18 cellular contexts compared by ENCODE assay signal in the genomic region with DNA sequence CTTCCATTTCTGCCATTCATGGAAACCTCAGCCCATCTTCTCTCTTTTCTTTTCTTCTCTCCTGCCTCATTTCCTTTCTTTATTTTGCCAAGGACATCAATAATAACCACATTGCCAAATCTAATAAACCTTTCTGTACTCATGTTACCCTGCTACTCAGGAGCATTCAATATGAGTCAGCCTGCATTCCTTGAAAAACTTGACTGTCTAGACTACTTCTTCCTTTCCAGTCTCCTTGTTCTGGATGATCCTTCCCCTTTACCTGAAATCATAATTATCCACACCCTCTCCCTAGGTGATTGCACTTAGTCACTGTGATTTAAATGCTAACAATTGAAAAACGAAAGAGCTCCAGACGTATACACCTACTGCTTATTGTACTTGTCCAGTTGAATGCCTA.
A peak's percentile ranks its signal among the peaks of the same experiment; 100 is the strongest.
DNase-seq lines count a peak whose midpoint lies in the region; ATAC-seq and TF ChIP-seq lines count a peak whose summit lies in the region.
"Had no signal": no experiment of that assay in that cellular context is flagged by ENCODE, and none has a peak within 500 bp of the region (broad histone marks: within the 10 kb centered on the region; RNA-seq: fewer than 3 reads in every experiment).

No MANE protein-coding gene starts in this region.

- TF ChIP-seq CTCF in PC-3 (conservative IDR thresholded peaks at IDR 0.05; ENCODE audit: low read depth, low read length), result no peak
- TF ChIP-seq CTCF in smooth muscle cell (IDR thresholded peaks at IDR 0.05; ENCODE audit: borderline replicate concordance, insufficient read depth, poor library complexity, severe bottlenecking), result no peak

- no peaks in the 10 kb centered on the region for H3K36me3 ChIP-seq in PC-3 (ENCODE audit: low read depth, low read length)
- H3K36me3 ChIP-seq in smooth muscle cell (ENCODE audit: low read depth), result no peaks in the 10 kb centered on the region

- POLR2A ChIA-PET in PC-3 (lab: Charles Lee; ENCODE audit: unreplicated experiment), result no interaction called here

- H3K9me3 ChIP-seq in PC-3 (ENCODE audit: low read length) (no peaks in the 10 kb centered on the region), smooth muscle cell (replicated peaks; ENCODE audit: low read depth) (peaks cover 4% of the 10 kb centered on the region), right cardiac atrium (ENCODE audit: control insufficient read depth, low read length) (no peaks in the 10 kb centered on the region)

- no peaks in the 10 kb centered on the region for H3K9me3 Mint-ChIP-seq in stimulated activated naive CD8-positive, alpha-beta T cell treated with anti-CD3 and anti-CD28 coated beads, Interleukin-15, amount 100 ng/mL, for 72 hours
- H3K9me3 Mint-ChIP-seq: CD4-positive, alpha-beta T cell had no signal

- no peak overlapping the region for H3K27ac ChIP-seq in PC-3 (ENCODE audit: low read length)
- H3K27ac ChIP-seq in smooth muscle cell (ENCODE audit: low read depth), result peak overlapping the region; percentile 66
- no peak overlapping the region for H3K27ac ChIP-seq in right cardiac atrium (ENCODE audit: low read length)

- H3K4me1 Mint-ChIP-seq in stimulated activated naive CD8-positive, alpha-beta T cell treated with anti-CD3 and anti-CD28 coated beads, Interleukin-15, amount 100 ng/mL, for 72 hours, result no peaks in the 10 kb centered on the region
- H3K4me1 Mint-ChIP-seq: B cell had no signal

- H4K20me1 ChIP-seq in PC-3 (ENCODE audit: low read length) (no peaks in the 10 kb centered on the region), smooth muscle cell (ENCODE audit: low read depth) (no peaks in the 10 kb centered on the region)

- WGBS in smooth muscle cell (ENCODE audit: low lambda C conversion rate), result 70% methylated on average over 2 of the region's 2 CpGs
- WGBS in right cardiac atrium, result 77% methylated on average over 2 of the region's 2 CpGs

- H3K9ac ChIP-seq in PC-3 (ENCODE audit: low read length) (no peak overlapping the region), smooth muscle cell (ENCODE audit: low read depth) (no peak overlapping the region)
- H3K9ac ChIP-seq: SK-N-SH had no signal

- ATAC-seq in PC-3 (peak; percentile 91), right cardiac atrium (no peak)
- no peak for ATAC-seq in stimulated activated naive CD8-positive, alpha-beta T cell treated with anti-CD3 and anti-CD28 coated beads, Interleukin-15, amount 100 ng/mL, for 72 hours

- H3F3A ChIP-seq in PC-3 (ENCODE audit: low read length, unreplicated experiment) (no peaks in the 10 kb centered on the region), smooth muscle cell (ENCODE audit: low read depth) (no peaks in the 10 kb centered on the region)

- no peaks in the 10 kb centered on the region for H3K27me3 Mint-ChIP-seq in stimulated activated naive CD8-positive, alpha-beta T cell treated with anti-CD3 and anti-CD28 coated beads, Interleukin-15, amount 100 ng/mL, for 72 hours
- H3K27me3 Mint-ChIP-seq: B cell; CD4-positive, alpha-beta T cell had no signal

- H3K4me2 ChIP-seq in PC-3 (ENCODE audit: low read length) (peak overlapping the region; percentile 44), smooth muscle cell (no peak overlapping the region)
- H3K4me2 ChIP-seq: SK-N-SH had no signal

- no peak overlapping the region for H3K27ac Mint-ChIP-seq in stimulated activated naive CD8-positive, alpha-beta T cell treated with anti-CD3 and anti-CD28 coated beads, Interleukin-15, amount 100 ng/mL, for 72 hours
- H3K27ac Mint-ChIP-seq: B cell; CD4-positive, alpha-beta T cell had no signal

- DNase-seq in HT1080 (ENCODE audit: low read depth) (peak; percentile 36), PC-3 (peak; percentile 73), glomerular visceral epithelial cell (ENCODE audit: extremely low spot score) (peak; percentile 15), smooth muscle cell (lab: John Stamatoyannopoulos, UW; ENCODE audit: unreplicated experiment) (no peak), right cardiac atrium (no peak), putamen (ENCODE audit: low spot score) (no peak)
- DNase-seq in stimulated activated naive CD8-positive, alpha-beta T cell treated with anti-CD3 and anti-CD28 coated beads, Interleukin-15, amount 100 ng/mL, for 72 hours, result no peak
- DNase-seq: ACHN; CD4-positive, alpha-beta T cell; DND-41; GF-D8; Karpas-422; NCI-H1417 treated with DMSO at 0.1 percent for 48 hours; NCI-H2029; NCI-H526 treated with DMSO at 0.1 percent for 48 hours; Right ventricle myocardium superior; SK-N-SH had no signal

- no peak overlapping the region for H2AFZ ChIP-seq in PC-3 (ENCODE audit: low read length)
- no peak overlapping the region for H2AFZ ChIP-seq in smooth muscle cell (ENCODE audit: low read depth)

- no peaks in the 10 kb centered on the region for H3K79me2 ChIP-seq in PC-3 (ENCODE audit: low read length)
- H3K79me2 ChIP-seq in smooth muscle cell (ENCODE audit: low read depth), result no peaks in the 10 kb centered on the region

- intact Hi-C loops in PC-3 (cut with micrococcal nuclease), result no loop called here
- intact Hi-C loops in right cardiac atrium (cut with DNase I), result no loop called here

- peak overlapping the region; percentile 23; the same call in 1 of the 2 replicates for H3K4me3 ChIP-seq in PC-3 (ENCODE audit: low read length)
- no peak overlapping the region for H3K4me3 ChIP-seq in smooth muscle cell
- H3K4me3 ChIP-seq in right cardiac atrium (ENCODE audit: low read length), result no peak overlapping the region

- peaks cover 14% of the 10 kb centered on the region for H3K4me1 ChIP-seq in PC-3 (ENCODE audit: insufficient read depth, low read length)
- H3K4me1 ChIP-seq in smooth muscle cell (ENCODE audit: low read depth), result no peaks in the 10 kb centered on the region
- no peaks in the 10 kb centered on the region for H3K4me1 ChIP-seq in right cardiac atrium (ENCODE audit: control insufficient read depth, insufficient read depth, low read length)

- BruUV-seq in PC-3 (replicated peaks; lab: Mats Ljungman, UMichigan), result no TSS peak

- H3K4me3 Mint-ChIP-seq in stimulated activated naive CD8-positive, alpha-beta T cell treated with anti-CD3 and anti-CD28 coated beads, Interleukin-15, amount 100 ng/mL, for 72 hours, result no peak overlapping the region
- H3K4me3 Mint-ChIP-seq: B cell; CD4-positive, alpha-beta T cell had no signal

- H3K27me3 ChIP-seq in PC-3 (ENCODE audit: low read length), result no peaks in the 10 kb centered on the region
- H3K27me3 ChIP-seq in smooth muscle cell (ENCODE audit: low read depth), result no peaks in the 10 kb centered on the region
- no peaks in the 10 kb centered on the region for H3K27me3 ChIP-seq in right cardiac atrium (ENCODE audit: control insufficient read depth, insufficient read depth)

- no peaks in the 10 kb centered on the region for H3K9me2 ChIP-seq in PC-3 (replicated peaks; ENCODE audit: low read length)
- H3K9me2 ChIP-seq: SK-N-SH had no signal

- CTCF ChIA-PET in PC-3 (lab: Charles Lee), result interaction anchor here (0.5 kb wide), 1 partner anchor 142 kb away, joined by 3 read pairs; no protein-coding TSS in a partner anchor

Comparison
In these comparisons a context has a peak if more than half of its experiments do, and no peak if none do; other contexts are left out.
1. DNase-seq: peak in HT1080 (single experiment), PC-3 (single experiment) and glomerular visceral epithelial cell (single experiment); none in smooth muscle cell (single experiment), right cardiac atrium (0 of 3), putamen (single experiment) and stimulated activated naive CD8-positive, alpha-beta T cell treated with anti-CD3 and anti-CD28 coated beads, Interleukin-15, amount 100 ng/mL, for 72 hours (0 of 2).